ENCODE assay signal across 24 cellular contexts in genomic region chr13:110894086-110894485, GRCh38.
"Had no signal": no experiment of that assay in that cellular context is flagged by ENCODE, and none has a peak within 500 bp of the region (broad histone marks: within the 10 kb centered on the region; RNA-seq: fewer than 3 reads in every experiment).

No MANE protein-coding gene starts in this region.

- H3K27me3 ChIP-seq: adrenal gland, ascending aorta, brain microvascular endothelial cell, gastroesophageal sphincter, tibial artery had no signal

- H3K4me3 ChIP-seq: adrenal gland, ascending aorta, gastroesophageal sphincter, tibial artery had no signal

- H3K9me3 Mint-ChIP-seq: activated T-helper 1 cell treated with anti-CD3 and anti-CD28 coated beads, Interleukin-12 subunit alpha, Interleukin-12 subunit beta, Interleukin-2, Interleukin-4 antibody, amounts not matched to agents 30 ng/mL and 10 ng/mL and 1 ng/mL, durations not matched to agents 14 hours and 24 hours and 36 hours; memory B cell; stimulated activated effector memory CD8-positive, alpha-beta T cell treated with anti-CD3 and anti-CD28 coated beads, Interleukin-12 subunit alpha, Interleukin-12 subunit beta, amount 100 ng/mL, for 72 hours; stimulated activated naive CD8-positive, alpha-beta T cell treated with anti-CD3 and anti-CD28 coated beads, Interleukin-15, amount 100 ng/mL, for 72 hours; T-helper 1 cell treated with Interleukin-12 subunit alpha and Interleukin-12 subunit beta and Interleukin-4 antibody, amounts not matched to agents 30 μg/mL and 1 μg/mL, for 36 hours had no signal

- H3K27ac Mint-ChIP-seq: activated T-helper 1 cell treated with anti-CD3 and anti-CD28 coated beads, Interleukin-12 subunit alpha, Interleukin-12 subunit beta, Interleukin-2, Interleukin-4 antibody, amounts not matched to agents 30 ng/mL and 10 ng/mL and 1 ng/mL, durations not matched to agents 14 hours and 24 hours and 36 hours; memory B cell; stimulated activated effector memory CD8-positive, alpha-beta T cell treated with anti-CD3 and anti-CD28 coated beads, Interleukin-12 subunit alpha, Interleukin-12 subunit beta, amount 100 ng/mL, for 72 hours; T-helper 1 cell treated with Interleukin-12 subunit alpha and Interleukin-12 subunit beta and Interleukin-4 antibody, amounts not matched to agents 30 μg/mL and 1 μg/mL, for 36 hours had no signal

- DNase-seq: activated CD4-positive, alpha-beta T cell treated with anti-CD3 and anti-CD28 coated beads for 4 hours; activated CD4-positive, alpha-beta T cell treated with anti-CD3 and anti-CD28 coated beads, Interleukin-2, amount 50 U/mL, for 48 hours; activated CD4-positive, CD25-positive, alpha-beta regulatory T cell; activated gamma-delta T cell; activated naive CD4-positive, alpha-beta T cell treated with anti-CD3 and anti-CD28 coated beads, Interleukin-2, amount 50 U/mL, for 16 hours; adrenal gland; brain microvascular endothelial cell; central memory CD4-positive, alpha-beta T cell; effector memory CD4-positive, alpha-beta T cell; head of caudate nucleus; hypothalamus; nucleus accumbens; small intestine; stimulated activated CD4-positive, alpha-beta T cell treated with anti-CD3 and anti-CD28 coated beads, Interleukin-2, amount 100 ng/mL, for 24 hours; stimulated activated naive CD8-positive, alpha-beta T cell treated with anti-CD3 and anti-CD28 coated beads, Interleukin-15, amount 100 ng/mL, for 72 hours; T1000; tibial artery had no signal

- ATAC-seq: gastroesophageal sphincter; sciatic nerve; stimulated activated effector memory CD8-positive, alpha-beta T cell treated with anti-CD3 and anti-CD28 coated beads, Interleukin-12 subunit alpha, Interleukin-12 subunit beta, amount 100 ng/mL, for 72 hours; stimulated activated naive CD8-positive, alpha-beta T cell treated with anti-CD3 and anti-CD28 coated beads, Interleukin-15, amount 100 ng/mL, for 72 hours had no signal

- H3K9me3 ChIP-seq: adrenal gland, ascending aorta, gastroesophageal sphincter, tibial artery had no signal

- H3K27me3 Mint-ChIP-seq: memory B cell; stimulated activated naive CD8-positive, alpha-beta T cell treated with anti-CD3 and anti-CD28 coated beads, Interleukin-15, amount 100 ng/mL, for 72 hours had no signal

- H3K4me1 ChIP-seq: adrenal gland, ascending aorta, tibial artery had no signal

- H3K4me1 Mint-ChIP-seq: memory B cell; stimulated activated naive CD8-positive, alpha-beta T cell treated with anti-CD3 and anti-CD28 coated beads, Interleukin-15, amount 100 ng/mL, for 72 hours had no signal

- H3K4me3 Mint-ChIP-seq: activated T-helper 1 cell treated with anti-CD3 and anti-CD28 coated beads, Interleukin-12 subunit alpha, Interleukin-12 subunit beta, Interleukin-2, Interleukin-4 antibody, amounts not matched to agents 30 ng/mL and 10 ng/mL and 1 ng/mL, durations not matched to agents 14 hours and 24 hours and 36 hours; memory B cell; stimulated activated effector memory CD8-positive, alpha-beta T cell treated with anti-CD3 and anti-CD28 coated beads, Interleukin-12 subunit alpha, Interleukin-12 subunit beta, amount 100 ng/mL, for 72 hours; stimulated activated naive CD8-positive, alpha-beta T cell treated with anti-CD3 and anti-CD28 coated beads, Interleukin-15, amount 100 ng/mL, for 72 hours; T-helper 1 cell treated with Interleukin-12 subunit alpha and Interleukin-12 subunit beta and Interleukin-4 antibody, amounts not matched to agents 30 μg/mL and 1 μg/mL, for 36 hours had no signal

- H3K27ac ChIP-seq: adrenal gland, ascending aorta, brain microvascular endothelial cell, gastroesophageal sphincter, tibial artery had no signal
